ENCODE assay signal across 1 cellular context in the genomic region with DNA sequence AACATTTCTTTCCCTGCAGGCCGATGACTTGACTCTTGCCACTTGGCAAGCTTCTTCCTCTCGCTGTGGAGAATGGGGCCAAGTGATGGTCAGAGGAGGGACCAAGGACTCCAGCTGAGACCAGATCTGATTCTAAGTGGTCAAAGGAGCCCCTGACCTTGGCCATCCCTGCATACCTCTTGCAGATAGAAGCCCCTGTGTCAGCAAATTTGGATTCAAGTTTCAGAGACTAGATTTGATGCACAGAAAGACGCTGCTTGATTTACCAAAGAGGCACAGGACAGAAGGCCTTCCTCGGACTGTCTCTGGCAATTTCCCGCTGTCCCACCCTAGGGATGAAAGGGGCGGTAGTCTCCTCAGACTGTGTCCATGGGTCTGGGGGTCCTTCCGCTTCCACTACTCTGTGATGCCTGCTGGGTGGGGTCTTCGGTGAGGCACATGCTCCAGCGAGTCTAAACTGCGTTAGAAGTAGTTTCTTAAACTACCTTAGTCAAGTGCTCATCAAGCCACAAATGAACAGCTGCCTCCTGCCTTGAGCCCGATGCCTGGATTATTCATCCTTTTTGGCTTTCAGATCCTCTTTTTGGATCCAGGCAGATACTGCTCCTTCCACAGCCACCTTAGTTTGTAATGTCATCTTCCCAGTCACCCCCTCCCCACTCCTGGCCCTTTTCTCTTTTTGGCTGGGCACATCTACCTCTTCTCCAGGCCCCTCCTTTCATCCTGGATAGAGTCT.
A peak's percentile ranks its signal among the peaks of the same experiment; 100 is the strongest.
TF ChIP-seq lines count a peak whose summit lies in the region.

No MANE protein-coding gene starts in this region.

TF ChIP-seq in K562, 482 proteins besides CTCF, POLR2A, EP300 and RAD21:
- TF ChIP-seq ARHGAP35 (IDR thresholded peaks at IDR 0.05; ENCODE audit: partially characterized antibody) (no peak), MAFF (IDR thresholded peaks at IDR 0.05; ENCODE audit: low read length) (peak; percentile 29; the same call in 1 of the 2 replicates), SRSF7 (optimal IDR thresholded peaks at IDR 0.05; ENCODE audit: low read depth, low read length) (no peak), HCFC1 (IDR thresholded peaks at IDR 0.05; ENCODE audit: low read depth, low read length) (no peak), KLF10 (CRISPR knock-in tag; IDR thresholded peaks at IDR 0.05) (no peak), MAFK (IDR thresholded peaks at IDR 0.05; ENCODE audit: low read length) (0 out of 2 replicates have a peak, but pooled peaks have one; percentile 13), ZBTB17 (CRISPR knock-in tag; IDR thresholded peaks at IDR 0.05) (no peak), HLTF (IDR thresholded peaks at IDR 0.05) (no peak), C11orf30 (IDR thresholded peaks at IDR 0.05; ENCODE audit: low read depth) (peak; percentile 38; the same call in 1 of the 2 replicates), MAFG (tag; conservative IDR thresholded peaks at IDR 0.05) (0 out of 2 replicates have a peak, but pooled peaks have one; percentile 23), ZNF316 (IDR thresholded peaks at IDR 0.05) (peak; percentile 56)
- TF ChIP-seq, protein P1, sequence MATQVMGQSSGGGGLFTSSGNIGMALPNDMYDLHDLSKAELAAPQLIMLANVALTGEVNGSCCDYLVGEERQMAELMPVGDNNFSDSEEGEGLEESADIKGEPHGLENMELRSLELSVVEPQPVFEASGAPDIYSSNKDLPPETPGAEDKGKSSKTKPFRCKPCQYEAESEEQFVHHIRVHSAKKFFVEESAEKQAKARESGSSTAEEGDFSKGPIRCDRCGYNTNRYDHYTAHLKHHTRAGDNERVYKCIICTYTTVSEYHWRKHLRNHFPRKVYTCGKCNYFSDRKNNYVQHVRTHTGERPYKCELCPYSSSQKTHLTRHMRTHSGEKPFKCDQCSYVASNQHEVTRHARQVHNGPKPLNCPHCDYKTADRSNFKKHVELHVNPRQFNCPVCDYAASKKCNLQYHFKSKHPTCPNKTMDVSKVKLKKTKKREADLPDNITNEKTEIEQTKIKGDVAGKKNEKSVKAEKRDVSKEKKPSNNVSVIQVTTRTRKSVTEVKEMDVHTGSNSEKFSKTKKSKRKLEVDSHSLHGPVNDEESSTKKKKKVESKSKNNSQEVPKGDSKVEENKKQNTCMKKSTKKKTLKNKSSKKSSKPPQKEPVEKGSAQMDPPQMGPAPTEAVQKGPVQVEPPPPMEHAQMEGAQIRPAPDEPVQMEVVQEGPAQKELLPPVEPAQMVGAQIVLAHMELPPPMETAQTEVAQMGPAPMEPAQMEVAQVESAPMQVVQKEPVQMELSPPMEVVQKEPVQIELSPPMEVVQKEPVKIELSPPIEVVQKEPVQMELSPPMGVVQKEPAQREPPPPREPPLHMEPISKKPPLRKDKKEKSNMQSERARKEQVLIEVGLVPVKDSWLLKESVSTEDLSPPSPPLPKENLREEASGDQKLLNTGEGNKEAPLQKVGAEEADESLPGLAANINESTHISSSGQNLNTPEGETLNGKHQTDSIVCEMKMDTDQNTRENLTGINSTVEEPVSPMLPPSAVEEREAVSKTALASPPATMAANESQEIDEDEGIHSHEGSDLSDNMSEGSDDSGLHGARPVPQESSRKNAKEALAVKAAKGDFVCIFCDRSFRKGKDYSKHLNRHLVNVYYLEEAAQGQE (CRISPR knock-in tag; IDR thresholded peaks at IDR 0.05; ENCODE audit: low read depth), result no peak
